Comparison of ENCODE assay signal across 18 cellular contexts in the genomic region with DNA sequence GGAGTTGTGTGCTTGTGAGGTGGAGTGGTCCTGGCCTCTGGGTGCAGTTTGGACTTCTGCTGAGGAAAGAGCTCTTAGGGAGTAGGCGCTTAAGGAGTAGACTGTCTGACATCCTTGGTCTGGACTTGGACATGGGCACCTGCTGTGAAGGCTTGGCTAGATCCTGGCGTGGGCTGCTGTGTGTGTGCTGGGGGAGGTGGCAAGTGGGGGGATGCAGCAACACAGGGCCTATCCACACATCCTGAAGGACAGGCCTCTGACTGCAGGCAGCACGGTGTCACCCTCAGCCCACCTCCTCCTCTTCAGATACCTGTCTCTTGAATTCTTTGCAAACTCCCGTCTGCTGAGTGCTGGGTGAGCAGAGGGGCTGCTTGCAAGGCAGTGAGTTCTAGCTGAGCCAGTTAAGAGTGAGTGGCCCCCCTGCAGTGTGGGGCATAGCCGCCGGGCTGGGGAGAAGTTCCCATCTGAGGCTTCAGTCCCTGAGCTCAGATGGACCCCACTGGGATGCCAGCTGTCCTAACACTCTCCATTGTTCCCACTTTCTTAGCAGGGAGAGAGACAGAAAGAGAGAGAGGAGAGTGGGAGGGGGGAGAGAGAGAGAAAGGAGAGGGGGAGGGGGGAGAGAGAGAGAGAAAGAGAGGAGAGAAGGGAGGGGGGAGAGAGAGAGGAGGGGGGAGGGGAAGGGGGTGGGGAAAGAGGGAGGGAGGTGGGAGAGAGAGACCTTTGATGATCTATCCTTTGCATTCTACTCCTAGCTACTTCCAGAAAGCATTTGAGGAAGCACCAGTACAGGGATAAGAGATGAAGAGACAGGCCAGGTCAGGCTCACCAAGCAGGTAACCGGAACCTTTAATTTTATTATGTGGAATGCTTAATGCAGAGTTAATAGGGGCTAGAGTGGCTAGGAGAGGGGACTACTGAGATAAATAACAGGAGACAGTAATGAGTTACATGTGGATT. TPM values are rescaled to one million over a fixed set of nuclear protein-coding genes. Genes with fewer than 3 reads are reported as not detected.
DNase-seq lines count a peak whose midpoint lies in the region; ATAC-seq and TF ChIP-seq lines count a peak whose summit lies in the region.
"Had no signal": no experiment of that assay in that cellular context is flagged by ENCODE, and none has a peak within 500 bp of the region (broad histone marks: within the 10 kb centered on the region; RNA-seq: fewer than 3 reads in every experiment).

No MANE protein-coding gene starts in this region.

- no peak overlapping the region for H2AFZ ChIP-seq in OCI-LY7 (ENCODE audit: low read length)

- CTCF ChIA-PET in OCI-LY7 (lab: Charles Lee; ENCODE audit: unreplicated experiment), result no interaction called here

- POLR2A ChIA-PET in OCI-LY7 (lab: Charles Lee), result no interaction called here

- peaks cover 29% of the 10 kb centered on the region for H3K36me3 Mint-ChIP-seq in stimulated activated naive CD8-positive, alpha-beta T cell treated with anti-CD3 and anti-CD28 coated beads, Interleukin-15, Interleukin-2, amounts not matched to agents 100 ng/mL and 50 ng/mL, for 24 hours (ENCODE audit: low read depth)

- H3K9me3 ChIP-seq in testis, result no peaks in the 10 kb centered on the region
- H3K9me3 ChIP-seq in OCI-LY7 (ENCODE audit: low read length), result no peaks in the 10 kb centered on the region
- no peaks in the 10 kb centered on the region for H3K9me3 ChIP-seq in vagina
- H3K9me3 ChIP-seq: Caco-2, mucosa of descending colon, sigmoid colon had no signal

- H3K4me3 ChIP-seq in testis (no peak overlapping the region), OCI-LY7 (ENCODE audit: low read depth, low read length, poor library complexity, severe bottlenecking) (no peak overlapping the region), vagina (no peak overlapping the region)
- H3K4me3 ChIP-seq: GM12878, mucosa of descending colon, sigmoid colon had no signal

- intact Hi-C loops in testis (cut with DNase I; ENCODE audit: low total_unique reads) (no loop called here), OCI-LY7 (cut with micrococcal nuclease; ENCODE audit: unreplicated experiment) (no loop called here), vagina (cut with DNase I) (no loop called here)

- no TSS peak for BruUV-seq in OCI-LY7 (replicated peaks; lab: Mats Ljungman, UMichigan)

- H3K9me2 ChIP-seq in OCI-LY7 (ENCODE audit: insufficient read depth, low read length), result no peaks in the 10 kb centered on the region

- no peak for ATAC-seq in stimulated activated naive CD8-positive, alpha-beta T cell treated with anti-CD3 and anti-CD28 coated beads, Interleukin-15, Interleukin-2, amounts not matched to agents 100 U/mL and 50 U/mL, for 24 hours
- ATAC-seq: GM12878, mucosa of descending colon had no signal

- no peaks in the 10 kb centered on the region for H3K27me3 Mint-ChIP-seq in stimulated activated naive CD8-positive, alpha-beta T cell treated with anti-CD3 and anti-CD28 coated beads, Interleukin-15, Interleukin-2, amounts not matched to agents 100 ng/mL and 50 ng/mL, for 24 hours

- in situ Hi-C loops in SK-MEL-5 (cut with HindIII; ENCODE audit: low pct_unique_long_range_greater_than_20kb, low sequenced_read_pairs), result no loop called here

- WGBS in testis, 2 donors, result 63 to 70% methylated on average over 6 to 7 of the region's 7 CpGs

- no peak overlapping the region for H3K27ac ChIP-seq in testis
- no peak overlapping the region for H3K27ac ChIP-seq in OCI-LY7 (ENCODE audit: low read depth, low read length, poor library complexity, severe bottlenecking)
- no peak overlapping the region for H3K27ac ChIP-seq in vagina
- H3K27ac ChIP-seq: sigmoid colon had no signal

- peaks cover 14% of the 10 kb centered on the region for H3K4me1 ChIP-seq in testis
- no peaks in the 10 kb centered on the region for H3K4me1 ChIP-seq in OCI-LY7 (ENCODE audit: insufficient read depth, low read length, poor library complexity, severe bottlenecking)
- no peaks in the 10 kb centered on the region for H3K4me1 ChIP-seq in vagina
- H3K4me1 ChIP-seq: Caco-2 had no signal

- H3K4me3 Mint-ChIP-seq in stimulated activated naive CD8-positive, alpha-beta T cell treated with anti-CD3 and anti-CD28 coated beads, Interleukin-15, Interleukin-2, amounts not matched to agents 100 ng/mL and 50 ng/mL, for 24 hours, result no peak overlapping the region

- no peak for DNase-seq in stimulated activated naive CD8-positive, alpha-beta T cell treated with anti-CD3 and anti-CD28 coated beads, Interleukin-15, Interleukin-2, amounts not matched to agents 100 U/mL and 50 U/mL, for 24 hours
- peak; percentile 74 for DNase-seq in SK-MEL-5 (ENCODE audit: low read depth, low spot score)
- DNase-seq in iPS-NIHi11 (ENCODE audit: low spot score), result peak; percentile 66
- no peak for DNase-seq in testis
- no peak for DNase-seq in OCI-LY7 (ENCODE audit: low spot score)
- DNase-seq in vagina (ENCODE audit: extremely low spot score in 2 of 2), result no peak
- no peak for DNase-seq in effector CD4-positive, alpha-beta T cell
- DNase-seq: activated T-cell treated with anti-CD3 and anti-CD28 coated beads, Interleukin-2, amount 50 U/mL, for 48 hours; Caco-2; central memory CD4-positive, alpha-beta T cell; hippocampal formation; IMR-90; mucosa of descending colon; sigmoid colon; stimulated activated CD4-positive, alpha-beta T cell treated with anti-CD3 and anti-CD28 coated beads, Interleukin-1b, Interleukin-23, amount 100 ng/mL, for 48 hours; SW 1271 had no signal

- H4K20me1 ChIP-seq in OCI-LY7 (ENCODE audit: insufficient read depth, low read length), result no peaks in the 10 kb centered on the region

- H3K4me1 Mint-ChIP-seq in stimulated activated naive CD8-positive, alpha-beta T cell treated with anti-CD3 and anti-CD28 coated beads, Interleukin-15, Interleukin-2, amounts not matched to agents 100 ng/mL and 50 ng/mL, for 24 hours (ENCODE audit: low read depth), result no peaks in the 10 kb centered on the region

- TF ChIP-seq CTCF in testis (IDR thresholded peaks at IDR 0.05) (no peak), OCI-LY7 (conservative IDR thresholded peaks at IDR 0.05; ENCODE audit: low read length) (no peak), vagina (IDR thresholded peaks at IDR 0.05) (no peak)

- no peak overlapping the region for H3K4me2 ChIP-seq in OCI-LY7 (ENCODE audit: low read length)

- TF ChIP-seq POLR2A in testis (IDR thresholded peaks at IDR 0.05) (no peak), vagina (IDR thresholded peaks at IDR 0.05) (no peak)

- peak overlapping the region; percentile 17 for H3K27ac Mint-ChIP-seq in stimulated activated naive CD8-positive, alpha-beta T cell treated with anti-CD3 and anti-CD28 coated beads, Interleukin-15, Interleukin-2, amounts not matched to agents 100 ng/mL and 50 ng/mL, for 24 hours

- H3K79me2 ChIP-seq in OCI-LY7 (ENCODE audit: insufficient read depth, low read depth, low read length), result no peaks in the 10 kb centered on the region

- no peaks in the 10 kb centered on the region for H3K9me3 Mint-ChIP-seq in stimulated activated naive CD8-positive, alpha-beta T cell treated with anti-CD3 and anti-CD28 coated beads, Interleukin-15, Interleukin-2, amounts not matched to agents 100 ng/mL and 50 ng/mL, for 24 hours

- H3K36me3 ChIP-seq in testis (ENCODE audit: low read depth, missing control alignments) (no peaks in the 10 kb centered on the region), OCI-LY7 (ENCODE audit: insufficient read depth, low read length) (peaks cover 31% of the 10 kb centered on the region), vagina (peaks cover 0 to 20% of the 10 kb centered on the region in 2 donors)

- H3K27me3 ChIP-seq in testis (no peaks in the 10 kb centered on the region), vagina (no peaks in the 10 kb centered on the region)
- H3K27me3 ChIP-seq: sigmoid colon had no signal

RNA-seq across cellular contexts. Expression of gene SOX10, which starts 12.6 kb away (rescaled TPM):
- 188 and 199 TPM in 2 replicates for total RNA-seq in SK-MEL-5 (2014; rRNA removed; shearing (Covaris generic))
- polyA plus RNA-seq in SK-MEL-5 (2015; cell fraction: cytosol; rRNA removed), result 609 and 745 TPM in 2 replicates
- 250 and 317 TPM in 2 replicates for polyA plus RNA-seq in SK-MEL-5 (2015; cell fraction: nucleus; rRNA removed)
- total RNA-seq in testis (1 to 10 TPM; 5.0 to 5.4 TPM), OCI-LY7 (2022) (not detected in 2 replicates), vagina (3.2 TPM)
- 6.1 TPM for polyA plus RNA-seq in testis (ENCODE audit: insufficient read depth, low read depth, low replicate concordance)
- not detected in 2 replicates for total RNA-seq in OCI-LY7 (2014; rRNA removed; shearing (Covaris generic))
- total RNA-seq: Caco-2, GM12878, IMR-90 had no signal
- polyA plus RNA-seq: IMR-90 had no signal

RNA-seq across cellular contexts. Expression of gene POLR2F, which starts 18.3 kb away (rescaled TPM):
- total RNA-seq in SK-MEL-5 (2014; rRNA removed; shearing (Covaris generic)), result 260 and 264 TPM in 2 replicates
- 229 and 382 TPM in 2 replicates for polyA plus RNA-seq in SK-MEL-5 (2015; cell fraction: cytosol; rRNA removed)
- polyA plus RNA-seq in SK-MEL-5 (2015; cell fraction: nucleus; rRNA removed), result 43.2 and 78.3 TPM in 2 replicates
- total RNA-seq in testis, result 100 to 1,000 TPM; 107 to 137 TPM
- polyA plus RNA-seq in testis (ENCODE audit: insufficient read depth, low read depth, low replicate concordance), result 88.7 TPM
- 85.9 and 128 TPM in 2 replicates for total RNA-seq in OCI-LY7 (2014; rRNA removed; shearing (Covaris generic))
- total RNA-seq in OCI-LY7 (2022), result 63.5 and 71.2 TPM in 2 replicates
- total RNA-seq in vagina, result 57.9 TPM

RNA-seq across cellular contexts. Expression of gene C22orf23, which starts 18.4 kb away (rescaled TPM):
- total RNA-seq in SK-MEL-5 (2014; rRNA removed; shearing (Covaris generic)), result 0.55 and 0.80 TPM in 2 replicates
- 0.68 and 1.1 TPM in 2 replicates for polyA plus RNA-seq in SK-MEL-5 (2015; cell fraction: cytosol; rRNA removed)
- polyA plus RNA-seq in SK-MEL-5 (2015; cell fraction: nucleus; rRNA removed), result 0.33 and 4.2 TPM in 2 replicates
- total RNA-seq in testis (10 to 100 TPM; 50.9 to 70.9 TPM), OCI-LY7 (2022) (0.57 TPM in 1 of 2 replicates, not detected in the other), vagina (not detected)
- 241 TPM for polyA plus RNA-seq in testis (ENCODE audit: insufficient read depth, low read depth, low replicate concordance)
- total RNA-seq in OCI-LY7 (2014; rRNA removed; shearing (Covaris generic)), result 0.90 and 1.2 TPM in 2 replicates
- total RNA-seq: Caco-2, mucosa of descending colon had no signal

Comparison
In these comparisons a context has a peak if more than half of its experiments do, and no peak if none do; other contexts are left out.
1. DNase-seq: peak in SK-MEL-5 (single experiment) and iPS-NIHi11 (single experiment); none in stimulated activated naive CD8-positive, alpha-beta T cell treated with anti-CD3 and anti-CD28 coated beads, Interleukin-15, Interleukin-2, amounts not matched to agents 100 U/mL and 50 U/mL, for 24 hours (single experiment), testis (single experiment), OCI-LY7 (single experiment), vagina (0 of 2) and effector CD4-positive, alpha-beta T cell (single experiment).
2. RNA of gene SOX10, which starts 12.6 kb away (total RNA-seq): 188 to 199 TPM in SK-MEL-5; 5.0 to 5.4 TPM in testis, 3.2 TPM in vagina (single experiment) and not detected in OCI-LY7; every median in the first group is over 10 times any median in the second.
3. RNA of gene C22orf23, which starts 18.4 kb away (total RNA-seq): 50.9 to 70.9 TPM in testis; 0.57 to 1.2 TPM in OCI-LY7, 0.55 to 0.80 TPM in SK-MEL-5 and not detected in vagina (single experiment); every median in the first group is over 10 times any median in the second.